ENCODE assay signal across 12 cellular contexts in genomic region chr12:132685400-132685799, GRCh38. TPM values are rescaled to one million over a fixed set of nuclear protein-coding genes. Genes with fewer than 3 reads are reported as not detected.
A peak's percentile ranks its signal among the peaks of the same experiment; 100 is the strongest.
DNase-seq lines count a peak whose midpoint lies in the region; ATAC-seq and TF ChIP-seq lines count a peak whose summit lies in the region.
"Had no signal": no experiment of that assay in that cellular context is flagged by ENCODE, and none has a peak within 500 bp of the region (broad histone marks: within the 10 kb centered on the region; RNA-seq: fewer than 3 reads in every experiment).

No MANE protein-coding gene starts in this region.

- CTCF ChIA-PET in Panc1 (lab: Charles Lee): no interaction called here

- peak overlapping the region; percentile 0 for H3K27ac Mint-ChIP-seq in activated T-cell treated with anti-CD3 and anti-CD28 coated beads, Interleukin-2, amount 50 U/mL, for 72 hours
- peak overlapping the region; percentile 81 for H3K27ac Mint-ChIP-seq in stimulated activated effector memory CD8-positive, alpha-beta T cell treated with anti-CD3 and anti-CD28 coated beads, Interleukin-12 subunit alpha, Interleukin-12 subunit beta, amount 100 ng/mL, for 72 hours
- H3K27ac Mint-ChIP-seq: dendritic cell treated with granulocyte-macrophage colony-stimulating factor and Interleukin-4, amounts not matched to agents 40 ng/mL and 50 ng/mL, for 4 days had no signal

- peaks cover 23% of the 10 kb centered on the region for H3K4me1 Mint-ChIP-seq in activated T-cell treated with anti-CD3 and anti-CD28 coated beads, Interleukin-2, amount 50 U/mL, for 72 hours (ENCODE audit: low read depth)
- peaks cover 23% of the 10 kb centered on the region for H3K4me1 Mint-ChIP-seq in stimulated activated effector memory CD8-positive, alpha-beta T cell treated with anti-CD3 and anti-CD28 coated beads, Interleukin-12 subunit alpha, Interleukin-12 subunit beta, amount 100 ng/mL, for 72 hours

- 74% methylated on average over 5 of the region's 5 CpGs for WGBS in prostate gland

- POLR2A ChIA-PET in Panc1 (lab: Charles Lee): no interaction called here

- intact Hi-C loops in Panc1 (cut with micrococcal nuclease; ENCODE audit: unreplicated experiment) (no loop called here), prostate gland (cut with DNase I) (no loop called here)

- H3K36me3 ChIP-seq in Panc1 (ENCODE audit: control insufficient read depth, insufficient read depth, low read length) (no peaks in the 10 kb centered on the region), prostate gland (no peaks in the 10 kb centered on the region)
- H3K36me3 ChIP-seq: heart right ventricle had no signal

- H3K27me3 ChIP-seq in Panc1 (ENCODE audit: control insufficient read depth, insufficient read depth, low read length): no peaks in the 10 kb centered on the region
- H3K27me3 ChIP-seq in prostate gland (replicated peaks; ENCODE audit: insufficient read depth): no peaks in the 10 kb centered on the region
- H3K27me3 ChIP-seq: heart right ventricle had no signal

- H3K27ac ChIP-seq in Panc1 (ENCODE audit: low read length): no peak overlapping the region; the same call in 1 of the 2 replicates
- no peak overlapping the region for H3K27ac ChIP-seq in prostate gland
- H3K27ac ChIP-seq: heart right ventricle had no signal

- no peaks in the 10 kb centered on the region for H3K27me3 Mint-ChIP-seq in activated T-cell treated with anti-CD3 and anti-CD28 coated beads, Interleukin-2, amount 50 U/mL, for 72 hours (ENCODE audit: low read depth)

- no peak overlapping the region; a peak in 1 of 4 replicates for H3K4me3 ChIP-seq in Panc1 (ENCODE audit: low read depth in 2 of 2, low read length in 2 of 2)
- no peak overlapping the region for H3K4me3 ChIP-seq in prostate gland

- no peaks in the 10 kb centered on the region for H3K9me3 ChIP-seq in Panc1 (ENCODE audit: control insufficient read depth, insufficient read depth, low read depth, low read length)
- no peaks in the 10 kb centered on the region for H3K9me3 ChIP-seq in prostate gland
- H3K9me3 ChIP-seq: heart right ventricle had no signal

- H3K4me3 Mint-ChIP-seq in activated T-cell treated with anti-CD3 and anti-CD28 coated beads, Interleukin-2, amount 50 U/mL, for 72 hours: peak overlapping the region; percentile 69 to 86
- H3K4me3 Mint-ChIP-seq in stimulated activated effector memory CD8-positive, alpha-beta T cell treated with anti-CD3 and anti-CD28 coated beads, Interleukin-12 subunit alpha, Interleukin-12 subunit beta, amount 100 ng/mL, for 72 hours: peak overlapping the region; percentile 71

- in situ Hi-C loops in Panc1 (cut with HindIII; ENCODE audit: low pct_unique_long_range_greater_than_20kb, low sequenced_read_pairs): no loop called here

- ATAC-seq in activated T-cell treated with anti-CD3 and anti-CD28 coated beads, Interleukin-2, amount 50 U/mL, for 72 hours (replicated peaks in 1 of 2): no peak
- ATAC-seq in Panc1 (no peak), GM18505 (IDR thresholded peaks at IDR 0.05; ENCODE audit: unreplicated experiment) (no peak)
- no peak for ATAC-seq in stimulated activated effector memory CD8-positive, alpha-beta T cell treated with anti-CD3 and anti-CD28 coated beads, Interleukin-12 subunit alpha, Interleukin-12 subunit beta, amount 100 ng/mL, for 72 hours
- ATAC-seq: heart right ventricle had no signal

- H3K4me1 ChIP-seq in Panc1 (ENCODE audit: control insufficient read depth, insufficient read depth, low read length) (peaks cover 7% of the 10 kb centered on the region; the same call in 1 of the 2 replicates), prostate gland (replicated peaks) (no peaks in the 10 kb centered on the region)

- DNase-seq in activated T-cell treated with anti-CD3 and anti-CD28 coated beads, Interleukin-2, amount 50 U/mL, for 72 hours: no peak
- DNase-seq in activated T-cell treated with anti-CD3 and anti-CD28 coated beads, Interleukin-2, amount 50 U/mL, for 48 hours: no peak
- DNase-seq in Panc1 (ENCODE audit: low read depth, low spot score): no peak
- DNase-seq in erythroblast (lab: John Stamatoyannopoulos, UW): peak; percentile 23 to 38
- no peak for DNase-seq in stimulated activated effector memory CD8-positive, alpha-beta T cell treated with anti-CD3 and anti-CD28 coated beads, Interleukin-12 subunit alpha, Interleukin-12 subunit beta, amount 100 ng/mL, for 72 hours (ENCODE audit: low spot score in 2 of 2)
- no peak for DNase-seq in NCI-H524 (lab: John Stamatoyannopoulos, UW)
- no peak for DNase-seq in prostate gland (ENCODE audit: low spot score)
- DNase-seq: activated effector memory CD4-positive, alpha-beta T cell treated with anti-CD3 and anti-CD28 coated beads, Interleukin-2, amount 50 U/mL, for 16 hours; heart right ventricle; NCI-H1694 had no signal

- TF ChIP-seq POLR2A in erythroblast (IDR thresholded peaks at IDR 0.05; ENCODE audit: low read length) (no peak), GM18505 (IDR thresholded peaks at IDR 0.05; ENCODE audit: borderline replicate concordance, extremely low read depth, insufficient read depth, insufficient read length) (no peak), prostate gland (IDR thresholded peaks at IDR 0.05) (no peak)

- BruUV-seq in Panc1 (replicated peaks; lab: Mats Ljungman, UMichigan): TSS peak; percentile 97

- no peaks in the 10 kb centered on the region for H3K9me3 Mint-ChIP-seq in activated T-cell treated with anti-CD3 and anti-CD28 coated beads, Interleukin-2, amount 50 U/mL, for 72 hours
- no peaks in the 10 kb centered on the region for H3K9me3 Mint-ChIP-seq in stimulated activated effector memory CD8-positive, alpha-beta T cell treated with anti-CD3 and anti-CD28 coated beads, Interleukin-12 subunit alpha, Interleukin-12 subunit beta, amount 100 ng/mL, for 72 hours
- H3K9me3 Mint-ChIP-seq: dendritic cell treated with granulocyte-macrophage colony-stimulating factor and Interleukin-4, amounts not matched to agents 40 ng/mL and 50 ng/mL, for 4 days had no signal

- no peak for TF ChIP-seq CTCF in Panc1 (IDR thresholded peaks at IDR 0.05)
- TF ChIP-seq CTCF in prostate gland (IDR thresholded peaks at IDR 0.05): no peak

- H3K36me3 Mint-ChIP-seq in activated T-cell treated with anti-CD3 and anti-CD28 coated beads, Interleukin-2, amount 50 U/mL, for 72 hours (ENCODE audit: insufficient read depth in 2 of 2): peaks cover 1 to 4% of the 10 kb centered on the region in 2 donors
- peaks cover 26% of the 10 kb centered on the region for H3K36me3 Mint-ChIP-seq in stimulated activated effector memory CD8-positive, alpha-beta T cell treated with anti-CD3 and anti-CD28 coated beads, Interleukin-12 subunit alpha, Interleukin-12 subunit beta, amount 100 ng/mL, for 72 hours

RNA-seq across cellular contexts. Expression of gene POLE, which starts 1.7 kb away (rescaled TPM):
- total RNA-seq in activated T-cell treated with anti-CD3 and anti-CD28 coated beads, Interleukin-2, amount 50 U/mL, for 72 hours: 100 to 1,000 TPM; 111 to 131 TPM
- total RNA-seq in Panc1 (2021; ENCODE audit: unreplicated experiment) (112 TPM), prostate gland (10 to 100 TPM; 41.8 to 65.4 TPM)
- polyA plus RNA-seq in Panc1 (2012; ENCODE audit: insufficient read length): 39.6 TPM

RNA-seq across cellular contexts. Expression of gene PXMP2, which starts 2.0 kb away (rescaled TPM):
- 10 to 100 TPM; 16.2 to 19.7 TPM for total RNA-seq in activated T-cell treated with anti-CD3 and anti-CD28 coated beads, Interleukin-2, amount 50 U/mL, for 72 hours
- total RNA-seq in Panc1 (2021; ENCODE audit: unreplicated experiment) (21.3 TPM), prostate gland (100 to 1,000 TPM in 1 of 2 donors, 10 to 100 TPM in 1; 25.7 to 107 TPM)
- polyA plus RNA-seq in Panc1 (2012; ENCODE audit: insufficient read length): 21.1 TPM

RNA-seq across cellular contexts. Expression of gene PGAM5, which starts 25.2 kb away (rescaled TPM):
- 10 to 100 TPM; 47.8 to 55.7 TPM for total RNA-seq in activated T-cell treated with anti-CD3 and anti-CD28 coated beads, Interleukin-2, amount 50 U/mL, for 72 hours
- total RNA-seq in Panc1 (2021; ENCODE audit: unreplicated experiment) (116 TPM), prostate gland (10 to 100 TPM; 37.4 to 41.4 TPM)
- polyA plus RNA-seq in Panc1 (2012; ENCODE audit: insufficient read length): 116 TPM

Comparison
In these comparisons a context has a peak if more than half of its experiments do, and no peak if none do; other contexts are left out.
1. DNase-seq: peak in erythroblast (2 of 2); none in activated T-cell treated with anti-CD3 and anti-CD28 coated beads, Interleukin-2, amount 50 U/mL, for 72 hours (0 of 2), activated T-cell treated with anti-CD3 and anti-CD28 coated beads, Interleukin-2, amount 50 U/mL, for 48 hours (0 of 2), Panc1 (single experiment), stimulated activated effector memory CD8-positive, alpha-beta T cell treated with anti-CD3 and anti-CD28 coated beads, Interleukin-12 subunit alpha, Interleukin-12 subunit beta, amount 100 ng/mL, for 72 hours (0 of 2), NCI-H524 (0 of 2) and prostate gland (single experiment).